In the genomic region with DNA sequence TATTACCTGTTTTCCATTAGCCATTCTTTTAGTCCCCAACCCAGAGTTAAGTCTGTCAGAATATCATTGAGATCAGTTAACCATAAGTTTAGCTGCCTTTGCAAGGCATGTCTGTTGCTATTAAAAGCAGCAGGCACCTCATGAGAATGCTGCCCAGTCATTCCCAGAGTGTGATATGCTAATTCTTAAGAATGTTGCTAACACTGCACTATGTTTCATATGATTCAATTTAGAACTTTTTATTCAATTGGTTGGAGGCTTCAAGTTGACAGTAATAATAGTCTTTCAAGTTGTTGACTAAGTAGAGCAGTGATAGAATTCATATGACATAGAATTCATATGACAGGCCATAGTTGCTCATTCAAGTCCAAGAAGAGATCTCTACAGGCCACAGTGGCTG, we compare ENCODE assay signal across 11 cellular contexts.
DNase-seq lines count a peak whose midpoint lies in the region; ATAC-seq and TF ChIP-seq lines count a peak whose summit lies in the region.
"Had no signal": no experiment of that assay in that cellular context is flagged by ENCODE, and none has a peak within 500 bp of the region (broad histone marks: within the 10 kb centered on the region; RNA-seq: fewer than 3 reads in every experiment).

No MANE protein-coding gene starts in this region.

- CTCF ChIA-PET in activated CD4-positive, alpha-beta T cell treated with anti-CD3 and anti-CD28 coated beads, Interleukin-2, amount 10 ng/mL, durations not matched to agents 7 days and 5 days (lab: Charles Lee): no interaction called here

- no peak overlapping the region for H3K4me3 Mint-ChIP-seq in activated CD4-positive, alpha-beta T cell treated with anti-CD3 and anti-CD28 coated beads, Interleukin-2, amount 10 ng/mL, durations not matched to agents 7 days and 5 days
- no peak overlapping the region for H3K4me3 Mint-ChIP-seq in activated naive CD8-positive, alpha-beta T cell

- no peaks in the 10 kb centered on the region for H3K27me3 ChIP-seq in HAP-1 (ENCODE audit: low read depth)

- peak; percentile 32 to 54 for DNase-seq in activated CD4-positive, alpha-beta T cell treated with anti-CD3 and anti-CD28 coated beads, Interleukin-2, amount 50 U/mL, for 48 hours
- no peak for DNase-seq in activated CD4-positive, alpha-beta T cell treated with anti-CD3 and anti-CD28 coated beads, Interleukin-2, amount 10 ng/mL, durations not matched to agents 7 days and 5 days
- DNase-seq in stimulated activated CD4-positive, alpha-beta T cell treated with anti-CD3 and anti-CD28 coated beads, Interleukin-1b, Interleukin-23, amount 100 ng/mL, for 48 hours: peak; percentile 53
- DNase-seq in erythroblast (lab: John Stamatoyannopoulos, UW) (no peak), HAP-1 (ENCODE audit: low spot score in 2 of 2) (no peak), NCI-H446 treated with DMSO at 0.1 percent for 48 hours (lab: John Stamatoyannopoulos, UW) (no peak)
- DNase-seq: ACHN, NCI-H1694 had no signal

- H3K36me3 Mint-ChIP-seq in activated CD4-positive, alpha-beta T cell treated with anti-CD3 and anti-CD28 coated beads, Interleukin-2, amount 10 ng/mL, durations not matched to agents 7 days and 5 days (ENCODE audit: low read depth): peaks cover 44% of the 10 kb centered on the region
- peaks cover 15% of the 10 kb centered on the region for H3K36me3 Mint-ChIP-seq in activated naive CD8-positive, alpha-beta T cell

- no peak for TF ChIP-seq POLR2A in erythroblast (IDR thresholded peaks at IDR 0.05; ENCODE audit: low read length)

- POLR2A ChIA-PET in activated CD4-positive, alpha-beta T cell treated with anti-CD3 and anti-CD28 coated beads, Interleukin-2, amount 10 ng/mL, durations not matched to agents 7 days and 5 days (lab: Charles Lee): no interaction called here

- ATAC-seq in HG02840 (IDR thresholded peaks at IDR 0.05; ENCODE audit: low FRiP score, unreplicated experiment): peak; percentile 75

- peaks cover 15% of the 10 kb centered on the region for H3K9me3 Mint-ChIP-seq in activated CD4-positive, alpha-beta T cell treated with anti-CD3 and anti-CD28 coated beads, Interleukin-2, amount 10 ng/mL, durations not matched to agents 7 days and 5 days
- H3K9me3 Mint-ChIP-seq in activated naive CD8-positive, alpha-beta T cell (ENCODE audit: low read depth): no peaks in the 10 kb centered on the region

- no peak overlapping the region for H3K4me3 ChIP-seq in HAP-1
- H3K4me3 ChIP-seq: coronary artery had no signal

- peaks cover 9% of the 10 kb centered on the region for H3K4me1 ChIP-seq in HAP-1

- peaks cover 6% of the 10 kb centered on the region for H3K4me1 Mint-ChIP-seq in activated CD4-positive, alpha-beta T cell treated with anti-CD3 and anti-CD28 coated beads, Interleukin-2, amount 10 ng/mL, durations not matched to agents 7 days and 5 days
- peaks cover 34% of the 10 kb centered on the region for H3K4me1 Mint-ChIP-seq in activated naive CD8-positive, alpha-beta T cell (ENCODE audit: low read depth)

- in situ Hi-C loops in HAP-1 (cut with MboI; ENCODE audit: low sequenced_read_pairs): no loop called here

- H3K36me3 ChIP-seq in HAP-1 (replicated peaks): no peaks in the 10 kb centered on the region

- no peak overlapping the region for H3K27ac Mint-ChIP-seq in activated CD4-positive, alpha-beta T cell treated with anti-CD3 and anti-CD28 coated beads, Interleukin-2, amount 10 ng/mL, durations not matched to agents 7 days and 5 days
- peak overlapping the region; percentile 81 for H3K27ac Mint-ChIP-seq in activated naive CD8-positive, alpha-beta T cell

- no peaks in the 10 kb centered on the region for H3K27me3 Mint-ChIP-seq in activated CD4-positive, alpha-beta T cell treated with anti-CD3 and anti-CD28 coated beads, Interleukin-2, amount 10 ng/mL, durations not matched to agents 7 days and 5 days
- H3K27me3 Mint-ChIP-seq in activated naive CD8-positive, alpha-beta T cell: no peaks in the 10 kb centered on the region

- no peaks in the 10 kb centered on the region for H3K9me3 ChIP-seq in HAP-1

Comparison
In these comparisons a context has a peak if more than half of its experiments do, and no peak if none do; other contexts are left out.
1. DNase-seq: peak in activated CD4-positive, alpha-beta T cell treated with anti-CD3 and anti-CD28 coated beads, Interleukin-2, amount 50 U/mL, for 48 hours (2 of 2) and stimulated activated CD4-positive, alpha-beta T cell treated with anti-CD3 and anti-CD28 coated beads, Interleukin-1b, Interleukin-23, amount 100 ng/mL, for 48 hours (single experiment); none in activated CD4-positive, alpha-beta T cell treated with anti-CD3 and anti-CD28 coated beads, Interleukin-2, amount 10 ng/mL, durations not matched to agents 7 days and 5 days (single experiment), erythroblast (0 of 2), HAP-1 (0 of 2) and NCI-H446 treated with DMSO at 0.1 percent for 48 hours (single experiment).